In the genomic region with DNA sequence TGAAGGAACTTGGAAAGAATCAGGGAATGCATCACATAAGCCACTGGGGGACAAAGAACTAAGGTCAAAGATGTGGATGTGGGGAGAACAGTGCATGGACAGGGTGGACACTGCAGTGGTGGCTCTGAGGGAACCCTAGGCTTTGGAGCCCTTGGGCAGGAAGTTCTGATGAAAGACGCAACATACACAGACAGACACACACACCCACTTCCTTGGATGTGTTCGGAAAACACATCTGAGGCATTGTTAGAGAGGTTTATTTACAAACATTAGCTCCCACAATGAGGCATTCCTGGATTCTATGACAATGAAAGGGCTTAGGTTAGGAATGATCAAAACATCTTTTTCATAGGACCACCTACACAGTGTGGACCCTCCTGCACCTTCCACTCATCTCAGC, we compare ENCODE assay signal across 26 cellular contexts. TPM values are rescaled to one million over a fixed set of nuclear protein-coding genes. Genes with fewer than 3 reads are reported as not detected.
"Had no signal": no experiment of that assay in that cellular context is flagged by ENCODE, and none has a peak within 500 bp of the region (broad histone marks: within the 10 kb centered on the region; RNA-seq: fewer than 3 reads in every experiment).

No MANE protein-coding gene starts in this region.

- H3K36me3 ChIP-seq: right lobe of liver, upper lobe of right lung had no signal

- H3K27ac Mint-ChIP-seq: activated CD4-positive, alpha-beta memory T cell treated with anti-CD3 and anti-CD28 coated beads, Interleukin-2, amount 10 ng/mL, durations not matched to agents 7 days and 5 days; activated CD4-positive, alpha-beta T cell treated with anti-CD3 and anti-CD28 coated beads, Interleukin-2, amount 10 ng/mL, durations not matched to agents 7 days and 5 days; activated naive CD4-positive, alpha-beta T cell treated with anti-CD3 and anti-CD28 coated beads, Interleukin-2, amount 10 ng/mL, durations not matched to agents 7 days and 5 days; activated naive CD8-positive, alpha-beta T cell treated with anti-CD3 and anti-CD28 coated beads, Interleukin-2, amount 10 ng/mL, durations not matched to agents 7 days and 5 days; activated T-cell treated with anti-CD3 and anti-CD28 coated beads, Interleukin-2, amount 50 U/mL, for 24 hours; immature natural killer cell; natural killer cell treated with Interleukin-12 subunit alpha and Interleukin-12 subunit beta and Interleukin-15 and Interleukin-18, amount 100 ng/mL, for 72 hours; stimulated activated memory B cell treated with anti-CD40 and anti-IgM and Interleukin-4, amounts not matched to agents 10 μg/mL and 1 μg/mL and 100 μg/mL, for 72 hours had no signal

- H3K4me1 ChIP-seq: upper lobe of right lung had no signal

- H3K9me3 ChIP-seq: right lobe of liver, upper lobe of right lung had no signal

- DNase-seq: activated CD4-positive, alpha-beta memory T cell treated with anti-CD3 and anti-CD28 coated beads, Interleukin-2, amount 10 ng/mL, durations not matched to agents 7 days and 5 days; activated CD4-positive, alpha-beta T cell treated with anti-CD3 and anti-CD28 coated beads, Interleukin-2, amount 10 ng/mL, durations not matched to agents 7 days and 5 days; activated CD4-positive, CD25-positive, alpha-beta regulatory T cell treated with anti-CD3 and anti-CD28 coated beads, Interleukin-2, amount 50 U/mL, for 72 hours; activated CD8-positive, alpha-beta memory T cell treated with anti-CD3 and anti-CD28 coated beads, Interleukin-2, amount 50 U/mL, for 48 hours; activated gamma-delta T cell; activated naive CD4-positive, alpha-beta T cell treated with anti-CD3 and anti-CD28 coated beads, Interleukin-2, amount 10 ng/mL, durations not matched to agents 7 days and 5 days; activated naive CD8-positive, alpha-beta T cell treated with anti-CD3 and anti-CD28 coated beads, Interleukin-2, amount 10 ng/mL, durations not matched to agents 7 days and 5 days; activated T-cell treated with anti-CD3 and anti-CD28 coated beads, Interleukin-2, amount 50 U/mL, for 24 hours; caudate nucleus; dermis blood vessel endothelial cell; effector CD4-positive, alpha-beta T cell; erythroblast; head of caudate nucleus; hypothalamus; immature natural killer cell; kidney; left colon; midbrain; right lobe of liver; stimulated activated CD4-positive, alpha-beta T cell treated with anti-CD3 and anti-CD28 coated beads, Interleukin-4, amount 100 ng/mL, for 24 hours; T-helper 2 cell; upper lobe of right lung had no signal

- H3K4me3 Mint-ChIP-seq: activated CD4-positive, alpha-beta memory T cell treated with anti-CD3 and anti-CD28 coated beads, Interleukin-2, amount 10 ng/mL, durations not matched to agents 7 days and 5 days; activated CD4-positive, alpha-beta T cell treated with anti-CD3 and anti-CD28 coated beads, Interleukin-2, amount 10 ng/mL, durations not matched to agents 7 days and 5 days; activated naive CD4-positive, alpha-beta T cell treated with anti-CD3 and anti-CD28 coated beads, Interleukin-2, amount 10 ng/mL, durations not matched to agents 7 days and 5 days; activated naive CD8-positive, alpha-beta T cell treated with anti-CD3 and anti-CD28 coated beads, Interleukin-2, amount 10 ng/mL, durations not matched to agents 7 days and 5 days; activated T-cell treated with anti-CD3 and anti-CD28 coated beads, Interleukin-2, amount 50 U/mL, for 24 hours; immature natural killer cell; natural killer cell treated with Interleukin-12 subunit alpha and Interleukin-12 subunit beta and Interleukin-15 and Interleukin-18, amount 100 ng/mL, for 72 hours; stimulated activated memory B cell treated with anti-CD40 and anti-IgM and Interleukin-4, amounts not matched to agents 10 μg/mL and 1 μg/mL and 100 μg/mL, for 72 hours had no signal

- H3K4me3 ChIP-seq: right lobe of liver, skin epidermis, upper lobe of right lung had no signal

- H3K27ac ChIP-seq: right lobe of liver, skin epidermis, upper lobe of right lung had no signal

- H3K4me1 Mint-ChIP-seq: activated CD4-positive, alpha-beta memory T cell treated with anti-CD3 and anti-CD28 coated beads, Interleukin-2, amount 10 ng/mL, durations not matched to agents 7 days and 5 days had no signal

- H3K27me3 ChIP-seq: right lobe of liver, upper lobe of right lung had no signal

- H3K9me3 Mint-ChIP-seq: activated CD4-positive, alpha-beta memory T cell treated with anti-CD3 and anti-CD28 coated beads, Interleukin-2, amount 10 ng/mL, durations not matched to agents 7 days and 5 days; activated CD4-positive, alpha-beta T cell treated with anti-CD3 and anti-CD28 coated beads, Interleukin-2, amount 10 ng/mL, durations not matched to agents 7 days and 5 days; activated naive CD4-positive, alpha-beta T cell treated with anti-CD3 and anti-CD28 coated beads, Interleukin-2, amount 10 ng/mL, durations not matched to agents 7 days and 5 days; activated T-cell treated with anti-CD3 and anti-CD28 coated beads, Interleukin-2, amount 50 U/mL, for 24 hours; natural killer cell treated with Interleukin-12 subunit alpha and Interleukin-12 subunit beta and Interleukin-15 and Interleukin-18, amount 100 ng/mL, for 72 hours; stimulated activated memory B cell treated with anti-CD40 and anti-IgM and Interleukin-4, amounts not matched to agents 10 μg/mL and 1 μg/mL and 100 μg/mL, for 72 hours had no signal

- ATAC-seq: left colon; natural killer cell treated with Interleukin-12 subunit alpha and Interleukin-12 subunit beta and Interleukin-15 and Interleukin-18, amount 100 ng/mL, for 72 hours; right lobe of liver; stimulated activated memory B cell treated with anti-CD40 and anti-IgM and Interleukin-4, amounts not matched to agents 10 μg/mL and 1 μg/mL and 100 μg/mL, for 72 hours; upper lobe of right lung had no signal

- H3K36me3 Mint-ChIP-seq: activated naive CD4-positive, alpha-beta T cell treated with anti-CD3 and anti-CD28 coated beads, Interleukin-2, amount 10 ng/mL, durations not matched to agents 7 days and 5 days; activated naive CD8-positive, alpha-beta T cell treated with anti-CD3 and anti-CD28 coated beads, Interleukin-2, amount 10 ng/mL, durations not matched to agents 7 days and 5 days; immature natural killer cell; stimulated activated memory B cell treated with anti-CD40 and anti-IgM and Interleukin-4, amounts not matched to agents 10 μg/mL and 1 μg/mL and 100 μg/mL, for 72 hours had no signal

RNA-seq across cellular contexts. Expression of a gene that starts 6.2 kb away (rescaled TPM):
- total RNA-seq: activated CD4-positive, alpha-beta memory T cell treated with anti-CD3 and anti-CD28 coated beads, Interleukin-2, amount 10 ng/mL, durations not matched to agents 7 days and 5 days; activated CD4-positive, alpha-beta T cell treated with anti-CD3 and anti-CD28 coated beads, Interleukin-2, amount 10 ng/mL, durations not matched to agents 7 days and 5 days; dermis blood vessel endothelial cell; fibroblast of villous mesenchyme; natural killer cell treated with Interleukin-12 subunit alpha and Interleukin-12 subunit beta and Interleukin-15 and Interleukin-18, amount 100 ng/mL, for 72 hours had no signal

RNA-seq across cellular contexts. Expression of a gene that starts 51.0 kb away (rescaled TPM):
- total RNA-seq: activated CD4-positive, alpha-beta memory T cell treated with anti-CD3 and anti-CD28 coated beads, Interleukin-2, amount 10 ng/mL, durations not matched to agents 7 days and 5 days; activated CD4-positive, alpha-beta T cell treated with anti-CD3 and anti-CD28 coated beads, Interleukin-2, amount 10 ng/mL, durations not matched to agents 7 days and 5 days; activated naive CD8-positive, alpha-beta T cell treated with anti-CD3 and anti-CD28 coated beads, Interleukin-2, amount 10 ng/mL, durations not matched to agents 7 days and 5 days had no signal
